Comparison of ENCODE assay signal across 27 cellular contexts in genomic region chr11:45471002-45471665, GRCh38.
"Had no signal": no experiment of that assay in that cellular context is flagged by ENCODE, and none has a peak within 500 bp of the region (broad histone marks: within the 10 kb centered on the region; RNA-seq: fewer than 3 reads in every experiment).

No MANE protein-coding gene starts in this region.

- H3K4me1 ChIP-seq: left lung, lower lobe of right lung, prostate gland, uterus had no signal

- H3K4me1 Mint-ChIP-seq: immature natural killer cell; naive thymus-derived CD8-positive, alpha-beta T cell; stimulated activated memory B cell treated with anti-CD40 and anti-IgM and Interleukin-4, amounts not matched to agents 10 μg/mL and 1 μg/mL and 100 μg/mL, for 72 hours; stimulated activated naive CD8-positive, alpha-beta T cell treated with anti-CD3 and anti-CD28 coated beads, Interleukin-15, amount 100 ng/mL, for 72 hours had no signal

- H3K27ac Mint-ChIP-seq: immature natural killer cell; naive thymus-derived CD8-positive, alpha-beta T cell; stimulated activated memory B cell treated with anti-CD40 and anti-IgM and Interleukin-4, amounts not matched to agents 10 μg/mL and 1 μg/mL and 100 μg/mL, for 72 hours; stimulated activated naive CD8-positive, alpha-beta T cell treated with anti-CD3 and anti-CD28 coated beads, Interleukin-15, amount 100 ng/mL, for 72 hours; type B pancreatic cell had no signal

- H3K4me3 Mint-ChIP-seq: immature natural killer cell; naive thymus-derived CD8-positive, alpha-beta T cell; stimulated activated memory B cell treated with anti-CD40 and anti-IgM and Interleukin-4, amounts not matched to agents 10 μg/mL and 1 μg/mL and 100 μg/mL, for 72 hours; stimulated activated naive CD8-positive, alpha-beta T cell treated with anti-CD3 and anti-CD28 coated beads, Interleukin-15, amount 100 ng/mL, for 72 hours; type B pancreatic cell had no signal

- H3K27ac ChIP-seq: left lung, lower lobe of right lung, neutrophil, prostate gland, skin epidermis, tibial nerve, uterus had no signal

- H3K9me3 ChIP-seq: left lung, lower lobe of right lung, neutrophil, ovary, prostate gland, tibial nerve, uterus had no signal

- DNase-seq: head of caudate nucleus; hippocampal formation; immature natural killer cell; left colon; left lung; lower lobe of right lung; mammary epithelial cell; mesenchymal stem cell; naive thymus-derived CD8-positive, alpha-beta T cell; occipital lobe; retina; right cardiac atrium; stimulated activated CD4-positive, alpha-beta T cell treated with anti-CD3 and anti-CD28 coated beads, Interleukin-1b, Interleukin-23, amount 100 ng/mL, for 48 hours; stimulated activated CD4-positive, alpha-beta T cell treated with anti-CD3 and anti-CD28 coated beads, Interleukin-2, amount 100 ng/mL, for 48 hours; stimulated activated CD4-positive, alpha-beta T cell treated with anti-CD3 and anti-CD28 coated beads, Interleukin-4, amount 100 ng/mL, for 4 hours; stimulated activated CD8-positive, alpha-beta memory T cell treated with anti-CD3 and anti-CD28 coated beads, Interleukin-4, amount 100 ng/mL, for 48 hours; stimulated activated naive CD4-positive, alpha-beta T cell treated with Interleukin-2 at 50 U/mL for 16 hours; stimulated activated naive CD8-positive, alpha-beta T cell treated with anti-CD3 and anti-CD28 coated beads, Interleukin-15, amount 100 ng/mL, for 72 hours; substantia nigra; uterus had no signal

- H3K36me3 Mint-ChIP-seq: immature natural killer cell; naive thymus-derived CD8-positive, alpha-beta T cell; stimulated activated memory B cell treated with anti-CD40 and anti-IgM and Interleukin-4, amounts not matched to agents 10 μg/mL and 1 μg/mL and 100 μg/mL, for 72 hours; type B pancreatic cell had no signal

- H3K4me3 ChIP-seq: left lung, lower lobe of right lung, ovary, prostate gland, skin epidermis, tibial nerve, uterus had no signal

- H3K9me3 Mint-ChIP-seq: immature natural killer cell; naive thymus-derived CD8-positive, alpha-beta T cell; stimulated activated memory B cell treated with anti-CD40 and anti-IgM and Interleukin-4, amounts not matched to agents 10 μg/mL and 1 μg/mL and 100 μg/mL, for 72 hours; stimulated activated naive CD8-positive, alpha-beta T cell treated with anti-CD3 and anti-CD28 coated beads, Interleukin-15, amount 100 ng/mL, for 72 hours; type B pancreatic cell had no signal

- H3K27me3 ChIP-seq: left lung, ovary, tibial nerve, uterus had no signal

- H3K36me3 ChIP-seq: left lung, lower lobe of right lung, neutrophil, ovary, prostate gland, tibial nerve, uterus had no signal

- ATAC-seq: left colon; left lung; lower lobe of right lung; naive thymus-derived CD8-positive, alpha-beta T cell; right cardiac atrium; stimulated activated memory B cell treated with anti-CD40 and anti-IgM and Interleukin-4, amounts not matched to agents 10 μg/mL and 1 μg/mL and 100 μg/mL, for 72 hours; stimulated activated naive CD8-positive, alpha-beta T cell treated with anti-CD3 and anti-CD28 coated beads, Interleukin-15, amount 100 ng/mL, for 72 hours had no signal
